23 cellular contexts compared by ENCODE assay signal in genomic region chr1:103496014-103496635, GRCh38. TPM values are rescaled to one million over a fixed set of nuclear protein-coding genes. Genes with fewer than 3 reads are reported as not detected.
DNase-seq lines count a peak whose midpoint lies in the region; ATAC-seq, FAIRE-seq and TF ChIP-seq lines count a peak whose summit lies in the region.
"Had no signal": no experiment of that assay in that cellular context is flagged by ENCODE, and none has a peak within 500 bp of the region (broad histone marks: within the 10 kb centered on the region; RNA-seq: fewer than 3 reads in every experiment).

No MANE protein-coding gene starts in this region.

- CTCF ChIA-PET in HepG2 (lab: Yijun Ruan, JAX; ENCODE audit: low intra/inter-chr PET ratio, low total read pairs), result no interaction called here

- no peak for TF ChIP-seq RAD21 in HepG2 (CRISPR knock-in tag; IDR thresholded peaks at IDR 0.05)

- DNase-seq in GM23248 (peak; percentile 49), RKO (ENCODE audit: low spot score) (peak; percentile 22), choroid plexus epithelial cell (ENCODE audit: low read depth) (peak; percentile 78), kidney tubule cell (ENCODE audit: low spot score) (peak; percentile 6), retina (no peak), occipital lobe (lab: John Stamatoyannopoulos, UW) (no peak), HepG2 (ENCODE audit: low spot score) (no peak), C1 segment of cervical spinal cord (lab: John Stamatoyannopoulos, UW) (no peak)
- DNase-seq: activated CD8-positive, alpha-beta T cell treated with anti-CD3 and anti-CD28 coated beads, Interleukin-2, amount 10 ng/mL, durations not matched to agents 7 days and 5 days; CD8-positive, alpha-beta memory T cell; DMS79 treated with DMSO at 0.1 percent for 48 hours; dorsolateral prefrontal cortex; NCI-H1436 treated with DMSO at 0.1 percent for 48 hours; nucleus accumbens; right cardiac atrium; T1000 had no signal

- H3K4me2 ChIP-seq in GM23248 (ENCODE audit: unreplicated experiment) (no peak overlapping the region), HepG2 (ENCODE audit: low read depth, low read length) (no peak overlapping the region)
- H3K4me2 ChIP-seq: hepatocyte had no signal

- no peak overlapping the region for H2AFZ ChIP-seq in GM23248
- no peak overlapping the region for H2AFZ ChIP-seq in HepG2 (ENCODE audit: low read length)
- H2AFZ ChIP-seq: hepatocyte had no signal

- no peaks in the 10 kb centered on the region for H4K20me1 ChIP-seq in GM23248 (ENCODE audit: insufficient read depth)
- no peaks in the 10 kb centered on the region for H4K20me1 ChIP-seq in HepG2 (ENCODE audit: insufficient read depth, low read length)

- no peak for FAIRE-seq in HepG2 (lab: Jason Lieb, UNC)
- FAIRE-seq: HTR-8/SVneo, islet of Langerhans had no signal

- H3K4me3 ChIP-seq in GM23248 (no peak overlapping the region), choroid plexus epithelial cell (ENCODE audit: low read depth, low read length) (no peak overlapping the region), HepG2 (replicated peaks in 1 of 3; ENCODE audit: insufficient read depth in 1 of 3, low read depth in 2 of 3, low read length in 3 of 3) (no peak overlapping the region)
- H3K4me3 ChIP-seq: dorsolateral prefrontal cortex, hepatocyte, lung, thoracic aorta had no signal

- no TSS peak for BruUV-seq in HepG2 (replicated peaks; lab: Mats Ljungman, UMichigan)

- peaks cover 4% of the 10 kb centered on the region; the same call in 1 of the 2 replicates for H3K9me2 ChIP-seq in GM23248 (ENCODE audit: insufficient read depth)

- no peaks in the 10 kb centered on the region for H3K27me3 ChIP-seq in GM23248 (replicated peaks; ENCODE audit: insufficient read depth)
- no peaks in the 10 kb centered on the region for H3K27me3 ChIP-seq in HepG2 (ENCODE audit: control insufficient read depth in 1 of 2, insufficient read depth in 2 of 2, low read length in 2 of 2)
- H3K27me3 ChIP-seq: dorsolateral prefrontal cortex, hepatocyte had no signal

- H3K36me3 ChIP-seq in GM23248 (ENCODE audit: low read depth) (no peaks in the 10 kb centered on the region), HepG2 (replicated peaks in 1 of 2; ENCODE audit: control insufficient read depth in 1 of 2, insufficient read depth in 2 of 2, low read length in 2 of 2) (no peaks in the 10 kb centered on the region)
- H3K36me3 ChIP-seq: thoracic aorta had no signal

- H3F3A ChIP-seq in GM23248 (ENCODE audit: insufficient read depth), result peaks cover 4% of the 10 kb centered on the region; the same call in 1 of the 2 replicates

- TF ChIP-seq EP300 in HepG2 (IDR thresholded peaks at IDR 0.05; ENCODE audit: low read depth in 2 of 2, low read length in 2 of 2) (no peak), HepG2 (CRISPR knock-in tag; IDR thresholded peaks at IDR 0.05; ENCODE audit: borderline replicate concordance) (no peak)

- in situ Hi-C loops in GM23248 (cut with MboI) (no loop called here), HepG2 (cut with HindIII; ENCODE audit: extremely low pct_ligation_motif_present, low pct_unique_long_range_greater_than_20kb) (no loop called here)

- TF ChIP-seq CTCF in choroid plexus epithelial cell (conservative IDR thresholded peaks at IDR 0.05; ENCODE audit: low read depth, low read length) (no peak), HepG2 (CRISPR knock-in tag; IDR thresholded peaks at IDR 0.05) (no peak)

- H3K4me1 ChIP-seq in GM23248 (ENCODE audit: insufficient read depth), result peaks cover 7% of the 10 kb centered on the region; the same call in 1 of the 2 replicates
- no peaks in the 10 kb centered on the region for H3K4me1 ChIP-seq in HepG2 (ENCODE audit: insufficient read depth, low read length)

- intact Hi-C loops in HepG2 (cut with micrococcal nuclease; ENCODE audit: unreplicated experiment), result no loop called here

- no peak overlapping the region for H3K27ac ChIP-seq in GM23248
- H3K27ac ChIP-seq in HepG2 (ENCODE audit: extremely low read length, insufficient read depth, low read length), result no peak overlapping the region
- H3K27ac ChIP-seq: dorsolateral prefrontal cortex, hepatocyte, thoracic aorta had no signal

- ATAC-seq in HepG2, result no peak
- ATAC-seq: activated CD8-positive, alpha-beta T cell treated with anti-CD3 and anti-CD28 coated beads, Interleukin-2, amount 10 ng/mL, durations not matched to agents 7 days and 5 days; activated naive CD4-positive, alpha-beta T cell treated with anti-CD3 and anti-CD28 coated beads, Interleukin-2, amount 50 U/mL, for 72 hours; right cardiac atrium; stimulated activated effector memory CD8-positive, alpha-beta T cell treated with anti-CD3 and anti-CD28 coated beads, Interleukin-12 subunit alpha, Interleukin-12 subunit beta, amount 100 ng/mL, for 72 hours had no signal

- 66 to 78% methylated on average over 2 of the region's 2 CpGs for WGBS in GM23248 (ENCODE audit: low coverage in 1 of 2, low lambda C conversion rate in 2 of 2, missing lambda C conversion rate in 2 of 2), 2 experiments
- WGBS in HepG2 (ENCODE audit: low lambda C conversion rate), result 4% methylated on average over 2 of the region's 2 CpGs

- H3K79me2 ChIP-seq in GM23248 (ENCODE audit: insufficient read depth) (no peaks in the 10 kb centered on the region), HepG2 (ENCODE audit: insufficient read depth, low read length) (no peaks in the 10 kb centered on the region)
- H3K79me2 ChIP-seq: hepatocyte had no signal

- H3K9ac ChIP-seq in GM23248 (no peak overlapping the region), HepG2 (ENCODE audit: insufficient read depth, low read depth, low read length) (no peak overlapping the region)

- TF ChIP-seq POLR2A in HepG2 (IDR thresholded peaks at IDR 0.05; ENCODE audit: insufficient read depth in 1 of 2, low read depth in 2 of 2, low read length in 2 of 2), result no peak

- POLR2A ChIA-PET in HepG2 (lab: Yijun Ruan, JAX), result no interaction called here

- no peaks in the 10 kb centered on the region for H3K9me3 ChIP-seq in GM23248 (ENCODE audit: low read depth)
- no peaks in the 10 kb centered on the region for H3K9me3 ChIP-seq in HepG2 (ENCODE audit: low read length)
- H3K9me3 ChIP-seq: thoracic aorta had no signal

TF ChIP-seq in HepG2, 621 proteins besides CTCF, POLR2A, EP300 and RAD21:
- TF ChIP-seq PREB (CRISPR knock-in tag; IDR thresholded peaks at IDR 0.05), result no peak
- no peak for TF ChIP-seq KLF12 (CRISPR knock-in tag; IDR thresholded peaks at IDR 0.05; ENCODE audit: borderline replicate concordance)
- TF ChIP-seq ZNF543 (CRISPR knock-in tag; IDR thresholded peaks at IDR 0.05), result no peak

RNA-seq across cellular contexts. Expression of gene RNPC3, which starts 29.4 kb away (rescaled TPM):
- total RNA-seq in GM23248 (2014; rRNA removed; shearing (Covaris generic)), result 4.4 TPM in 2 replicates
- polyA plus RNA-seq in GM23248 (2016; fragmentation: Nextera tagmentation; extraction: Ambion mirVana) (6.8 and 8.1 TPM in 2 replicates), HepG2 (2011; rRNA removed) (18.8 and 22.1 TPM in 2 replicates)
- total RNA-seq in occipital lobe (29.8 TPM), HepG2 (2016; rRNA removed; fragmentation: Illumina TruSeq; extraction: Trizol) (4.9 and 9.1 TPM in 2 replicates)
- total RNA-seq in HepG2 (2016; cell fraction: cytosol; rRNA removed; fragmentation: Illumina TruSeq; extraction: Trizol; ENCODE audit: low read depth), result 6.1 and 6.2 TPM in 2 replicates
- total RNA-seq in HepG2 (2016; cell fraction: insoluble cytoplasmic fraction; rRNA removed; fragmentation: Illumina TruSeq; extraction: Trizol), result 4.6 and 8.4 TPM in 2 replicates
- total RNA-seq in HepG2 (2016; cell fraction: membrane; rRNA removed; fragmentation: Illumina TruSeq; extraction: Trizol), result 3.5 and 3.8 TPM in 2 replicates
- total RNA-seq in HepG2 (2016; cell fraction: nucleus; rRNA removed; fragmentation: Illumina TruSeq; extraction: Trizol), result 18.3 and 22.2 TPM in 2 replicates
- 4.3 and 4.9 TPM in 2 replicates for polyA plus RNA-seq in HepG2 (2011; cell fraction: cytosol; rRNA removed)
- 30.7 and 40.2 TPM in 2 replicates for polyA plus RNA-seq in HepG2 (2011; cell fraction: nucleus; rRNA removed)
- 8.7 and 9.4 TPM in 2 replicates for polyA plus RNA-seq in HepG2 (2012)
- polyA plus RNA-seq in HepG2 (2016; cell fraction: cytosol; fragmentation: Illumina TruSeq; extraction: Trizol; ENCODE audit: low read depth), result 2.1 TPM in 2 replicates
- 7.4 and 8.0 TPM in 2 replicates for polyA plus RNA-seq in HepG2 (2016; cell fraction: insoluble cytoplasmic fraction; fragmentation: Illumina TruSeq; extraction: Trizol; ENCODE audit: low read depth)
- 2.9 and 3.0 TPM in 2 replicates for polyA plus RNA-seq in HepG2 (2016; cell fraction: membrane; fragmentation: Illumina TruSeq; extraction: Trizol; ENCODE audit: low read depth)
- 30.2 and 32.3 TPM in 2 replicates for polyA plus RNA-seq in HepG2 (2016; cell fraction: nucleus; fragmentation: Illumina TruSeq; extraction: Trizol; ENCODE audit: insufficient read depth, low read depth)
- polyA minus RNA-seq in HepG2 (2011; rRNA and poly(A)+ RNA removed; ENCODE audit: low replicate concordance), result 9.1 and 23.5 TPM in 2 replicates
- 1.5 and 7.0 TPM in 2 replicates for polyA minus RNA-seq in HepG2 (2011; cell fraction: cytosol; rRNA and poly(A)+ RNA removed)
- polyA minus RNA-seq in HepG2 (2011; cell fraction: nucleus; rRNA and poly(A)+ RNA removed), result 72.6 and 74.3 TPM in 2 replicates

Comparison
In these comparisons a context has a peak if more than half of its experiments do, and no peak if none do; other contexts are left out.
1. DNase-seq: peak in GM23248 (single experiment), RKO (single experiment), choroid plexus epithelial cell (single experiment) and kidney tubule cell (single experiment); none in retina (single experiment), occipital lobe (single experiment), HepG2 (single experiment) and C1 segment of cervical spinal cord (0 of 14).